Comparison of ENCODE assay signal across 23 cellular contexts in genomic region chr7:6553460-6554044, GRCh38. TPM values are rescaled to one million over a fixed set of nuclear protein-coding genes. Genes with fewer than 3 reads are reported as not detected.
A peak's percentile ranks its signal among the peaks of the same experiment; 100 is the strongest.
DNase-seq lines count a peak whose midpoint lies in the region; ATAC-seq, FAIRE-seq and TF ChIP-seq lines count a peak whose summit lies in the region.
"Had no signal": no experiment of that assay in that cellular context is flagged by ENCODE, and none has a peak within 500 bp of the region (broad histone marks: within the 10 kb centered on the region; RNA-seq: fewer than 3 reads in every experiment).

No MANE protein-coding gene starts in this region.

- peak; percentile 83 for ATAC-seq in HepG2
- no peak for ATAC-seq in right lobe of liver
- ATAC-seq in HG02678 (IDR thresholded peaks at IDR 0.05; ENCODE audit: unreplicated experiment) = no peak
- no peak for ATAC-seq in GM18868 (IDR thresholded peaks at IDR 0.05; ENCODE audit: unreplicated experiment)
- no peak for ATAC-seq in HG02763 (IDR thresholded peaks at IDR 0.05; ENCODE audit: unreplicated experiment)

- no peaks in the 10 kb centered on the region for H3K9me2 ChIP-seq in PC-9 (ENCODE audit: insufficient read depth)

- POLR2A ChIA-PET in HepG2 (lab: Yijun Ruan, JAX) = interaction anchor here (1.3 kb wide), 1 partner anchor 24 kb away, joined by 3 read pairs; no protein-coding TSS in a partner anchor
- POLR2A ChIA-PET in PC-9 (lab: Charles Lee; ENCODE audit: unreplicated experiment) = no interaction called here

- H3K4me3 ChIP-seq in HepG2 (replicated peaks in 1 of 3; ENCODE audit: insufficient read depth in 1 of 3, low read depth in 2 of 3, low read length in 3 of 3) = no peak overlapping the region
- H3K4me3 ChIP-seq in right lobe of liver = no peak overlapping the region
- H3K4me3 ChIP-seq in PC-9 = no peak overlapping the region
- H3K4me3 ChIP-seq in fibroblast of the aortic adventitia (ENCODE audit: low read depth, low read length) = no peak overlapping the region

- DNase-seq in HepG2 (ENCODE audit: low spot score) (no peak), right lobe of liver (no peak), PC-9 (no peak), fibroblast of the aortic adventitia (ENCODE audit: low read depth) (no peak), LoVo (ENCODE audit: low spot score) (no peak)
- DNase-seq: ACHN; activated CD4-positive, CD25-positive, alpha-beta regulatory T cell; activated effector memory CD4-positive, alpha-beta T cell treated with Interleukin-2 at 50 U/mL for 16 hours; effector memory CD4-positive, alpha-beta T cell; EL; HCEC 1CT; kidney glomerular epithelial cell; NCI-H1092; NCI-H526; SIG-M5; stimulated activated CD4-positive, alpha-beta T cell treated with anti-CD3 and anti-CD28 coated beads, Interleukin-4, amount 100 ng/mL, for 4 hours; T-helper 2 cell had no signal

- TF ChIP-seq POLR2A in HepG2 (IDR thresholded peaks at IDR 0.05; ENCODE audit: insufficient read depth in 1 of 2, low read depth in 2 of 2, low read length in 2 of 2) = no peak
- TF ChIP-seq POLR2A in right lobe of liver (IDR thresholded peaks at IDR 0.05) = no peak

- CTCF ChIA-PET in HepG2 (lab: Yijun Ruan, JAX; ENCODE audit: low intra/inter-chr PET ratio, low total read pairs) (no interaction called here), PC-9 (lab: Charles Lee) (interaction anchor here (0.7 kb wide), 1 partner anchor 1527 kb away, joined by 13 read pairs; no protein-coding TSS in a partner anchor)

- no peak for TF ChIP-seq EP300 in HepG2 (IDR thresholded peaks at IDR 0.05; ENCODE audit: low read depth in 2 of 2, low read length in 2 of 2)
- no peak for TF ChIP-seq EP300 in HepG2 (CRISPR knock-in tag; IDR thresholded peaks at IDR 0.05; ENCODE audit: borderline replicate concordance)

- TF ChIP-seq RAD21 in HepG2 (CRISPR knock-in tag; IDR thresholded peaks at IDR 0.05) = no peak

- no peak overlapping the region for H3K9ac ChIP-seq in HepG2 (ENCODE audit: insufficient read depth, low read depth, low read length)
- H3K9ac ChIP-seq: KMS-11 had no signal

- H3K4me1 ChIP-seq in HepG2 (ENCODE audit: insufficient read depth, low read length) (no peaks in the 10 kb centered on the region), right lobe of liver (no peaks in the 10 kb centered on the region), PC-9 (replicated peaks; ENCODE audit: insufficient read depth) (no peaks in the 10 kb centered on the region)

- WGBS in HepG2 (ENCODE audit: low lambda C conversion rate) = 23% methylated on average over 6 of the region's 7 CpGs
- WGBS in right lobe of liver (ENCODE audit: insufficient coverage, low coverage, low lambda C conversion rate, missing lambda C conversion rate) = 73% methylated on average over 1 of the region's 7 CpGs

- H4K20me1 ChIP-seq in HepG2 (ENCODE audit: insufficient read depth, low read length) (no peaks in the 10 kb centered on the region), PC-9 (ENCODE audit: insufficient read depth) (no peaks in the 10 kb centered on the region)

- no peaks in the 10 kb centered on the region for H3K36me3 ChIP-seq in HepG2 (replicated peaks in 1 of 2; ENCODE audit: control insufficient read depth in 1 of 2, insufficient read depth in 2 of 2, low read length in 2 of 2)
- H3K36me3 ChIP-seq in right lobe of liver = no peaks in the 10 kb centered on the region
- H3K36me3 ChIP-seq in PC-9 (ENCODE audit: low read depth) = no peaks in the 10 kb centered on the region

- H3K9me3 ChIP-seq in HepG2 (ENCODE audit: low read length) (no peaks in the 10 kb centered on the region), right lobe of liver (no peaks in the 10 kb centered on the region), PC-9 (ENCODE audit: insufficient read depth, low read depth) (no peaks in the 10 kb centered on the region)

- H3F3A ChIP-seq in PC-9 (ENCODE audit: insufficient read depth, low read depth) = no peaks in the 10 kb centered on the region

- TF ChIP-seq CTCF in HepG2 (CRISPR knock-in tag; IDR thresholded peaks at IDR 0.05) (no peak), right lobe of liver (IDR thresholded peaks at IDR 0.05) (no peak), PC-9 (conservative IDR thresholded peaks at IDR 0.05) (peak; percentile 46), fibroblast of the aortic adventitia (IDR thresholded peaks at IDR 0.05; ENCODE audit: insufficient read depth, low read length) (peak; percentile 17)

- no peak overlapping the region for H3K27ac ChIP-seq in HepG2 (ENCODE audit: extremely low read length, insufficient read depth, low read length)
- no peak overlapping the region for H3K27ac ChIP-seq in right lobe of liver
- H3K27ac ChIP-seq in PC-9 = no peak overlapping the region
- H3K27ac ChIP-seq: KMS-11 had no signal

- BruUV-seq in HepG2 (replicated peaks; lab: Mats Ljungman, UMichigan) = no TSS peak
- BruUV-seq in PC-9 (replicated peaks; lab: Mats Ljungman, UMichigan) = no TSS peak

- FAIRE-seq in HepG2 (lab: Jason Lieb, UNC) = no peak

- intact Hi-C loops in HepG2 (cut with micrococcal nuclease; ENCODE audit: unreplicated experiment) (no loop called here), right lobe of liver (cut with DNase I) (no loop called here), PC-9 (cut with micrococcal nuclease; ENCODE audit: unreplicated experiment) (no loop called here)

- in situ Hi-C loops in HepG2 (cut with HindIII; ENCODE audit: extremely low pct_ligation_motif_present, low pct_unique_long_range_greater_than_20kb) = no loop called here

- H3K4me2 ChIP-seq in HepG2 (ENCODE audit: low read depth, low read length) (no peak overlapping the region), PC-9 (no peak overlapping the region)
- H3K4me2 ChIP-seq: KMS-11 had no signal

- no peak overlapping the region for H2AFZ ChIP-seq in HepG2 (ENCODE audit: low read length)
- H2AFZ ChIP-seq in PC-9 = no peak overlapping the region

- H3K79me2 ChIP-seq in HepG2 (ENCODE audit: insufficient read depth, low read length) = no peaks in the 10 kb centered on the region
- H3K79me2 ChIP-seq in PC-9 (ENCODE audit: low read depth) = no peaks in the 10 kb centered on the region

- H3K27me3 ChIP-seq in HepG2 (ENCODE audit: control insufficient read depth in 1 of 2, insufficient read depth in 2 of 2, low read length in 2 of 2) (0 out of 5 replicates have a peak, but pooled peaks cover 2 to 5% of the 10 kb centered on the region in 2 experiments), right lobe of liver (no peaks in the 10 kb centered on the region), PC-9 (ENCODE audit: insufficient read depth, low read depth) (no peaks in the 10 kb centered on the region)

RNA-seq across cellular contexts. Expression of gene GRID2IP, which starts 2.3 kb away (rescaled TPM):
- not detected in 2 replicates for total RNA-seq in HepG2 (2016; rRNA removed; fragmentation: Illumina TruSeq; extraction: Trizol)
- not detected in 2 replicates for total RNA-seq in HepG2 (2016; cell fraction: cytosol; rRNA removed; fragmentation: Illumina TruSeq; extraction: Trizol; ENCODE audit: low read depth)
- 0.04 TPM in 1 of 2 replicates, not detected in the other for total RNA-seq in HepG2 (2016; cell fraction: insoluble cytoplasmic fraction; rRNA removed; fragmentation: Illumina TruSeq; extraction: Trizol)
- not detected in 2 replicates for total RNA-seq in HepG2 (2016; cell fraction: membrane; rRNA removed; fragmentation: Illumina TruSeq; extraction: Trizol)
- not detected in 2 replicates for total RNA-seq in HepG2 (2016; cell fraction: nucleus; rRNA removed; fragmentation: Illumina TruSeq; extraction: Trizol)
- polyA plus RNA-seq in HepG2 (2011; rRNA removed) = 0.03 TPM in 1 of 2 replicates, not detected in the other
- polyA plus RNA-seq in HepG2 (2011; cell fraction: cytosol; rRNA removed) = 0.01 TPM in 1 of 2 replicates, not detected in the other
- polyA plus RNA-seq in HepG2 (2011; cell fraction: nucleus; rRNA removed) = 0.27 and 0.42 TPM in 2 replicates
- not detected in 2 replicates for polyA plus RNA-seq in HepG2 (2012)
- not detected in 2 replicates for polyA plus RNA-seq in HepG2 (2016; cell fraction: cytosol; fragmentation: Illumina TruSeq; extraction: Trizol; ENCODE audit: low read depth)
- not detected in 2 replicates for polyA plus RNA-seq in HepG2 (2016; cell fraction: insoluble cytoplasmic fraction; fragmentation: Illumina TruSeq; extraction: Trizol; ENCODE audit: low read depth)
- polyA plus RNA-seq in HepG2 (2016; cell fraction: membrane; fragmentation: Illumina TruSeq; extraction: Trizol; ENCODE audit: low read depth) = not detected in 2 replicates
- not detected in 2 replicates for polyA plus RNA-seq in HepG2 (2016; cell fraction: nucleus; fragmentation: Illumina TruSeq; extraction: Trizol; ENCODE audit: insufficient read depth, low read depth)
- 0.20 TPM in 1 of 2 replicates, not detected in the other for polyA minus RNA-seq in HepG2 (2011; rRNA and poly(A)+ RNA removed; ENCODE audit: low replicate concordance)
- not detected in 2 replicates for polyA minus RNA-seq in HepG2 (2011; cell fraction: cytosol; rRNA and poly(A)+ RNA removed)
- 0.13 and 0.25 TPM in 2 replicates for polyA minus RNA-seq in HepG2 (2011; cell fraction: nucleus; rRNA and poly(A)+ RNA removed)
- total RNA-seq in right lobe of liver = under 1 TPM in 2 of 6 experiments, not detected in 4; 0.05 to 0.07 TPM
- 1.3 and 1.7 TPM in 2 replicates for total RNA-seq in PC-9 (2021)
- not detected in 2 replicates for total RNA-seq in fibroblast of the aortic adventitia (ENCODE audit: low replicate concordance)
- total RNA-seq: mesenteric fat pad, posterior vena cava had no signal

RNA-seq across cellular contexts. Expression of gene ZDHHC4, which starts 23.7 kb away (rescaled TPM):
- total RNA-seq in HepG2 (2016; rRNA removed; fragmentation: Illumina TruSeq; extraction: Trizol) (65.4 and 83.2 TPM in 2 replicates), right lobe of liver (10 to 100 TPM; 27.9 to 48.5 (median 36.9) TPM), PC-9 (2021) (96.1 and 123 TPM in 2 replicates), fibroblast of the aortic adventitia (ENCODE audit: low replicate concordance) (51.2 and 63.8 TPM in 2 replicates)
- total RNA-seq in HepG2 (2016; cell fraction: cytosol; rRNA removed; fragmentation: Illumina TruSeq; extraction: Trizol; ENCODE audit: low read depth) = 226 and 246 TPM in 2 replicates
- total RNA-seq in HepG2 (2016; cell fraction: insoluble cytoplasmic fraction; rRNA removed; fragmentation: Illumina TruSeq; extraction: Trizol) = 68.5 and 81.1 TPM in 2 replicates
- 224 and 257 TPM in 2 replicates for total RNA-seq in HepG2 (2016; cell fraction: membrane; rRNA removed; fragmentation: Illumina TruSeq; extraction: Trizol)
- total RNA-seq in HepG2 (2016; cell fraction: nucleus; rRNA removed; fragmentation: Illumina TruSeq; extraction: Trizol) = 64.6 and 66.3 TPM in 2 replicates
- polyA plus RNA-seq in HepG2 (2011; rRNA removed) = 164 and 188 TPM in 2 replicates
- polyA plus RNA-seq in HepG2 (2011; cell fraction: cytosol; rRNA removed) = 211 and 259 TPM in 2 replicates
- polyA plus RNA-seq in HepG2 (2011; cell fraction: nucleus; rRNA removed) = 123 and 147 TPM in 2 replicates
- 113 and 117 TPM in 2 replicates for polyA plus RNA-seq in HepG2 (2012)
- polyA plus RNA-seq in HepG2 (2016; cell fraction: cytosol; fragmentation: Illumina TruSeq; extraction: Trizol; ENCODE audit: low read depth) = 267 and 344 TPM in 2 replicates
- 67.4 and 79.0 TPM in 2 replicates for polyA plus RNA-seq in HepG2 (2016; cell fraction: insoluble cytoplasmic fraction; fragmentation: Illumina TruSeq; extraction: Trizol; ENCODE audit: low read depth)
- 232 and 277 TPM in 2 replicates for polyA plus RNA-seq in HepG2 (2016; cell fraction: membrane; fragmentation: Illumina TruSeq; extraction: Trizol; ENCODE audit: low read depth)
- 95.8 and 95.9 TPM in 2 replicates for polyA plus RNA-seq in HepG2 (2016; cell fraction: nucleus; fragmentation: Illumina TruSeq; extraction: Trizol; ENCODE audit: insufficient read depth, low read depth)
- polyA minus RNA-seq in HepG2 (2011; rRNA and poly(A)+ RNA removed; ENCODE audit: low replicate concordance) = 201 and 369 TPM in 2 replicates
- polyA minus RNA-seq in HepG2 (2011; cell fraction: cytosol; rRNA and poly(A)+ RNA removed) = 60.4 and 76.0 TPM in 2 replicates
- polyA minus RNA-seq in HepG2 (2011; cell fraction: nucleus; rRNA and poly(A)+ RNA removed) = 68.5 and 88.6 TPM in 2 replicates

RNA-seq across cellular contexts. Expression of gene INTS15, which starts 36.3 kb away (rescaled TPM):
- 8.7 and 16.3 TPM in 2 replicates for total RNA-seq in HepG2 (2016; rRNA removed; fragmentation: Illumina TruSeq; extraction: Trizol)
- 6.0 and 7.2 TPM in 2 replicates for total RNA-seq in HepG2 (2016; cell fraction: cytosol; rRNA removed; fragmentation: Illumina TruSeq; extraction: Trizol; ENCODE audit: low read depth)
- total RNA-seq in HepG2 (2016; cell fraction: insoluble cytoplasmic fraction; rRNA removed; fragmentation: Illumina TruSeq; extraction: Trizol) = 9.9 and 14.0 TPM in 2 replicates
- 11.2 and 14.4 TPM in 2 replicates for total RNA-seq in HepG2 (2016; cell fraction: membrane; rRNA removed; fragmentation: Illumina TruSeq; extraction: Trizol)
- 11.9 and 12.9 TPM in 2 replicates for total RNA-seq in HepG2 (2016; cell fraction: nucleus; rRNA removed; fragmentation: Illumina TruSeq; extraction: Trizol)
- 23.3 and 25.7 TPM in 2 replicates for polyA plus RNA-seq in HepG2 (2011; rRNA removed)
- polyA plus RNA-seq in HepG2 (2011; cell fraction: cytosol; rRNA removed) = 20.5 and 21.6 TPM in 2 replicates
- 35.7 and 36.4 TPM in 2 replicates for polyA plus RNA-seq in HepG2 (2011; cell fraction: nucleus; rRNA removed)
- 15.0 and 22.4 TPM in 2 replicates for polyA plus RNA-seq in HepG2 (2012)
- polyA plus RNA-seq in HepG2 (2016; cell fraction: cytosol; fragmentation: Illumina TruSeq; extraction: Trizol; ENCODE audit: low read depth) = 8.3 and 10.5 TPM in 2 replicates
- polyA plus RNA-seq in HepG2 (2016; cell fraction: insoluble cytoplasmic fraction; fragmentation: Illumina TruSeq; extraction: Trizol; ENCODE audit: low read depth) = 14.6 and 18.9 TPM in 2 replicates
- 17.1 and 18.2 TPM in 2 replicates for polyA plus RNA-seq in HepG2 (2016; cell fraction: membrane; fragmentation: Illumina TruSeq; extraction: Trizol; ENCODE audit: low read depth)
- 25.3 and 31.3 TPM in 2 replicates for polyA plus RNA-seq in HepG2 (2016; cell fraction: nucleus; fragmentation: Illumina TruSeq; extraction: Trizol; ENCODE audit: insufficient read depth, low read depth)
- 22.2 and 22.4 TPM in 2 replicates for polyA minus RNA-seq in HepG2 (2011; rRNA and poly(A)+ RNA removed; ENCODE audit: low replicate concordance)
- polyA minus RNA-seq in HepG2 (2011; cell fraction: cytosol; rRNA and poly(A)+ RNA removed) = 9.6 and 10.0 TPM in 2 replicates
- polyA minus RNA-seq in HepG2 (2011; cell fraction: nucleus; rRNA and poly(A)+ RNA removed) = 11.3 and 12.3 TPM in 2 replicates
- 10 to 100 TPM; 10.2 to 16.6 (median 14.0) TPM for total RNA-seq in right lobe of liver
- 21.4 and 28.7 TPM in 2 replicates for total RNA-seq in PC-9 (2021)
- total RNA-seq in fibroblast of the aortic adventitia (ENCODE audit: low replicate concordance) = 8.7 and 10.8 TPM in 2 replicates

Comparison
In these comparisons a context has a peak if more than half of its experiments do, and no peak if none do; other contexts are left out.
1. CTCF ChIP-seq: peak in PC-9 (single experiment) and fibroblast of the aortic adventitia (single experiment); none in HepG2 (single experiment) and right lobe of liver (0 of 4).